ENCODE assay signal across 14 cellular contexts in genomic region chr4:17654701-17655100, GRCh38.
"Had no signal": no experiment of that assay in that cellular context is flagged by ENCODE, and none has a peak within 500 bp of the region (broad histone marks: within the 10 kb centered on the region; RNA-seq: fewer than 3 reads in every experiment).

No MANE protein-coding gene starts in this region.

- DNase-seq: effector CD8-positive, alpha-beta T cell; heart right ventricle; hypothalamus; kidney glomerular epithelial cell; mesendoderm; naive B cell; occipital lobe; psoas muscle; retina; right lobe of liver; stimulated activated CD4-positive, alpha-beta T cell treated with anti-CD3 and anti-CD28 coated beads, Interleukin-4, amount 100 ng/mL, for 1 hour; stimulated activated CD8-positive, alpha-beta memory T cell treated with anti-CD3 and anti-CD28 coated beads, Interleukin-4, amount 100 ng/mL, for 48 hours; upper lobe of right lung had no signal

- ATAC-seq: heart right ventricle; psoas muscle; right lobe of liver; stimulated activated memory B cell treated with anti-CD40 and anti-IgM and Interleukin-4, amounts not matched to agents 10 μg/mL and 1 μg/mL and 100 μg/mL, for 72 hours; upper lobe of right lung had no signal
